In genomic region chr19:47210689-47211316, GRCh38 we compare ENCODE assay signal across 1 cellular context.
TF ChIP-seq lines count a peak whose summit lies in the region.

No MANE protein-coding gene starts in this region.

TF ChIP-seq in K562, 482 proteins besides CTCF, POLR2A, EP300 and RAD21 (continued from another document and continues in another):
- TF ChIP-seq, protein P1, sequence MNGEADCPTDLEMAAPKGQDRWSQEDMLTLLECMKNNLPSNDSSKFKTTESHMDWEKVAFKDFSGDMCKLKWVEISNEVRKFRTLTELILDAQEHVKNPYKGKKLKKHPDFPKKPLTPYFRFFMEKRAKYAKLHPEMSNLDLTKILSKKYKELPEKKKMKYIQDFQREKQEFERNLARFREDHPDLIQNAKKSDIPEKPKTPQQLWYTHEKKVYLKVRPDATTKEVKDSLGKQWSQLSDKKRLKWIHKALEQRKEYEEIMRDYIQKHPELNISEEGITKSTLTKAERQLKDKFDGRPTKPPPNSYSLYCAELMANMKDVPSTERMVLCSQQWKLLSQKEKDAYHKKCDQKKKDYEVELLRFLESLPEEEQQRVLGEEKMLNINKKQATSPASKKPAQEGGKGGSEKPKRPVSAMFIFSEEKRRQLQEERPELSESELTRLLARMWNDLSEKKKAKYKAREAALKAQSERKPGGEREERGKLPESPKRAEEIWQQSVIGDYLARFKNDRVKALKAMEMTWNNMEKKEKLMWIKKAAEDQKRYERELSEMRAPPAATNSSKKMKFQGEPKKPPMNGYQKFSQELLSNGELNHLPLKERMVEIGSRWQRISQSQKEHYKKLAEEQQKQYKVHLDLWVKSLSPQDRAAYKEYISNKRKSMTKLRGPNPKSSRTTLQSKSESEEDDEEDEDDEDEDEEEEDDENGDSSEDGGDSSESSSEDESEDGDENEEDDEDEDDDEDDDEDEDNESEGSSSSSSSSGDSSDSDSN (IDR thresholded peaks at IDR 0.05; ENCODE audit: borderline replicate concordance in 1 of 2, low read depth in 2 of 2, low read length in 2 of 2): no peak
- TF ChIP-seq ZNF318 (IDR thresholded peaks at IDR 0.05; ENCODE audit: borderline replicate concordance in 1 of 2, low read depth in 1 of 2) (no peak), XRCC3 (IDR thresholded peaks at IDR 0.05) (no peak), PRMT5 (CRISPR knock-in tag; IDR thresholded peaks at IDR 0.05) (no peak), NBN (IDR thresholded peaks at IDR 0.05; ENCODE audit: low read depth) (0 out of 2 replicates have a peak, but pooled peaks have one; percentile 35), CHD4 (IDR thresholded peaks at IDR 0.05; ENCODE audit: insufficient read depth, insufficient replicate concordance, low read depth, low read length, poor library complexity, severe bottlenecking) (no peak), NFE2L1 (tag; IDR thresholded peaks at IDR 0.05; ENCODE audit: borderline replicate concordance, low read depth) (no peak), MBD2 (IDR thresholded peaks at IDR 0.05; ENCODE audit: borderline replicate concordance, low read depth) (no peak), ZFP1 (CRISPR knock-in tag; IDR thresholded peaks at IDR 0.05) (0 out of 2 replicates have a peak, but pooled peaks have one; percentile 10), RB1 (IDR thresholded peaks at IDR 0.05; ENCODE audit: low read depth) (no peak), XRCC4 (IDR thresholded peaks at IDR 0.05; ENCODE audit: extremely low read depth, insufficient read depth, insufficient read length) (no peak), ELF1 (tag; IDR thresholded peaks at IDR 0.05) (peak; percentile 70; the same call in 1 of the 2 replicates), CEBPB (tag; IDR thresholded peaks at IDR 0.05) (no peak), C11orf30 (IDR thresholded peaks at IDR 0.05; ENCODE audit: low read depth) (no peak), CREBBP (IDR thresholded peaks at IDR 0.05; ENCODE audit: low read depth, low read length) (no peak), POLR2AphosphoS2 (IDR thresholded peaks at IDR 0.05; ENCODE audit: low read length) (no peak), NR2F6 (CRISPR knock-in tag; IDR thresholded peaks at IDR 0.05) (no peak), PHF8 (IDR thresholded peaks at IDR 0.05; ENCODE audit: borderline replicate concordance, low read length) (no peak), EP400 (IDR thresholded peaks at IDR 0.05) (peak; percentile 80), NRF1 (conservative IDR thresholded peaks at IDR 0.05 in 1 of 2, IDR thresholded peaks at IDR 0.05 in 1 of 2) (peak in 1 of 2 experiments; percentile 0; a peak in 1 of 4 replicates), MEF2D (tag; conservative IDR thresholded peaks at IDR 0.05; ENCODE audit: low read depth) (peak; percentile 44), ELF2 (CRISPR knock-in tag; IDR thresholded peaks at IDR 0.05) (no peak), ETV5 (CRISPR knock-in tag; IDR thresholded peaks at IDR 0.05; ENCODE audit: low read depth) (peak; percentile 69; the same call in 1 of the 2 replicates), KDM4B (IDR thresholded peaks at IDR 0.05; ENCODE audit: borderline replicate concordance in 2 of 2, low read depth in 1 of 2) (no peak), BRD4 (IDR thresholded peaks at IDR 0.05) (peak; percentile 80; the same call in 1 of the 2 replicates), TARDBP (IDR thresholded peaks at IDR 0.05) (peak; percentile 80), ZNF395 (CRISPR knock-in tag; IDR thresholded peaks at IDR 0.05) (peak; percentile 93)
- TF ChIP-seq, protein P2, sequence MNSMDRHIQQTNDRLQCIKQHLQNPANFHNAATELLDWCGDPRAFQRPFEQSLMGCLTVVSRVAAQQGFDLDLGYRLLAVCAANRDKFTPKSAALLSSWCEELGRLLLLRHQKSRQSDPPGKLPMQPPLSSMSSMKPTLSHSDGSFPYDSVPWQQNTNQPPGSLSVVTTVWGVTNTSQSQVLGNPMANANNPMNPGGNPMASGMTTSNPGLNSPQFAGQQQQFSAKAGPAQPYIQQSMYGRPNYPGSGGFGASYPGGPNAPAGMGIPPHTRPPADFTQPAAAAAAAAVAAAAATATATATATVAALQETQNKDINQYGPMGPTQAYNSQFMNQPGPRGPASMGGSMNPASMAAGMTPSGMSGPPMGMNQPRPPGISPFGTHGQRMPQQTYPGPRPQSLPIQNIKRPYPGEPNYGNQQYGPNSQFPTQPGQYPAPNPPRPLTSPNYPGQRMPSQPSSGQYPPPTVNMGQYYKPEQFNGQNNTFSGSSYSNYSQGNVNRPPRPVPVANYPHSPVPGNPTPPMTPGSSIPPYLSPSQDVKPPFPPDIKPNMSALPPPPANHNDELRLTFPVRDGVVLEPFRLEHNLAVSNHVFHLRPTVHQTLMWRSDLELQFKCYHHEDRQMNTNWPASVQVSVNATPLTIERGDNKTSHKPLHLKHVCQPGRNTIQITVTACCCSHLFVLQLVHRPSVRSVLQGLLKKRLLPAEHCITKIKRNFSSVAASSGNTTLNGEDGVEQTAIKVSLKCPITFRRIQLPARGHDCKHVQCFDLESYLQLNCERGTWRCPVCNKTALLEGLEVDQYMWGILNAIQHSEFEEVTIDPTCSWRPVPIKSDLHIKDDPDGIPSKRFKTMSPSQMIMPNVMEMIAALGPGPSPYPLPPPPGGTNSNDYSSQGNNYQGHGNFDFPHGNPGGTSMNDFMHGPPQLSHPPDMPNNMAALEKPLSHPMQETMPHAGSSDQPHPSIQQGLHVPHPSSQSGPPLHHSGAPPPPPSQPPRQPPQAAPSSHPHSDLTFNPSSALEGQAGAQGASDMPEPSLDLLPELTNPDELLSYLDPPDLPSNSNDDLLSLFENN (IDR thresholded peaks at IDR 0.05; ENCODE audit: low read depth in 2 of 2, low read length in 2 of 2): 0 out of 4 replicates have a peak, but pooled peaks of 1 of the 2 experiments have one; percentile 18
- TF ChIP-seq, protein P3, sequence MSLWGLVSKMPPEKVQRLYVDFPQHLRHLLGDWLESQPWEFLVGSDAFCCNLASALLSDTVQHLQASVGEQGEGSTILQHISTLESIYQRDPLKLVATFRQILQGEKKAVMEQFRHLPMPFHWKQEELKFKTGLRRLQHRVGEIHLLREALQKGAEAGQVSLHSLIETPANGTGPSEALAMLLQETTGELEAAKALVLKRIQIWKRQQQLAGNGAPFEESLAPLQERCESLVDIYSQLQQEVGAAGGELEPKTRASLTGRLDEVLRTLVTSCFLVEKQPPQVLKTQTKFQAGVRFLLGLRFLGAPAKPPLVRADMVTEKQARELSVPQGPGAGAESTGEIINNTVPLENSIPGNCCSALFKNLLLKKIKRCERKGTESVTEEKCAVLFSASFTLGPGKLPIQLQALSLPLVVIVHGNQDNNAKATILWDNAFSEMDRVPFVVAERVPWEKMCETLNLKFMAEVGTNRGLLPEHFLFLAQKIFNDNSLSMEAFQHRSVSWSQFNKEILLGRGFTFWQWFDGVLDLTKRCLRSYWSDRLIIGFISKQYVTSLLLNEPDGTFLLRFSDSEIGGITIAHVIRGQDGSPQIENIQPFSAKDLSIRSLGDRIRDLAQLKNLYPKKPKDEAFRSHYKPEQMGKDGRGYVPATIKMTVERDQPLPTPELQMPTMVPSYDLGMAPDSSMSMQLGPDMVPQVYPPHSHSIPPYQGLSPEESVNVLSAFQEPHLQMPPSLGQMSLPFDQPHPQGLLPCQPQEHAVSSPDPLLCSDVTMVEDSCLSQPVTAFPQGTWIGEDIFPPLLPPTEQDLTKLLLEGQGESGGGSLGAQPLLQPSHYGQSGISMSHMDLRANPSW (CRISPR knock-in tag; IDR thresholded peaks at IDR 0.05): no peak
- TF ChIP-seq, protein P4, sequence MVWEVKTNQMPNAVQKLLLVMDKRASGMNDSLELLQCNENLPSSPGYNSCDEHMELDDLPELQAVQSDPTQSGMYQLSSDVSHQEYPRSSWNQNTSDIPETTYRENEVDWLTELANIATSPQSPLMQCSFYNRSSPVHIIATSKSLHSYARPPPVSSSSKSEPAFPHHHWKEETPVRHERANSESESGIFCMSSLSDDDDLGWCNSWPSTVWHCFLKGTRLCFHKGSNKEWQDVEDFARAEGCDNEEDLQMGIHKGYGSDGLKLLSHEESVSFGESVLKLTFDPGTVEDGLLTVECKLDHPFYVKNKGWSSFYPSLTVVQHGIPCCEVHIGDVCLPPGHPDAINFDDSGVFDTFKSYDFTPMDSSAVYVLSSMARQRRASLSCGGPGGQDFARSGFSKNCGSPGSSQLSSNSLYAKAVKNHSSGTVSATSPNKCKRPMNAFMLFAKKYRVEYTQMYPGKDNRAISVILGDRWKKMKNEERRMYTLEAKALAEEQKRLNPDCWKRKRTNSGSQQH (CRISPR knock-in tag; IDR thresholded peaks at IDR 0.05): 0 out of 2 replicates have a peak, but pooled peaks have one; percentile 36
- TF ChIP-seq, protein P5, sequence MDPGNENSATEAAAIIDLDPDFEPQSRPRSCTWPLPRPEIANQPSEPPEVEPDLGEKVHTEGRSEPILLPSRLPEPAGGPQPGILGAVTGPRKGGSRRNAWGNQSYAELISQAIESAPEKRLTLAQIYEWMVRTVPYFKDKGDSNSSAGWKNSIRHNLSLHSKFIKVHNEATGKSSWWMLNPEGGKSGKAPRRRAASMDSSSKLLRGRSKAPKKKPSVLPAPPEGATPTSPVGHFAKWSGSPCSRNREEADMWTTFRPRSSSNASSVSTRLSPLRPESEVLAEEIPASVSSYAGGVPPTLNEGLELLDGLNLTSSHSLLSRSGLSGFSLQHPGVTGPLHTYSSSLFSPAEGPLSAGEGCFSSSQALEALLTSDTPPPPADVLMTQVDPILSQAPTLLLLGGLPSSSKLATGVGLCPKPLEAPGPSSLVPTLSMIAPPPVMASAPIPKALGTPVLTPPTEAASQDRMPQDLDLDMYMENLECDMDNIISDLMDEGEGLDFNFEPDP (CRISPR knock-in tag; IDR thresholded peaks at IDR 0.05): peak; percentile 69; the same call in 1 of the 2 replicates
- TF ChIP-seq, protein P6, sequence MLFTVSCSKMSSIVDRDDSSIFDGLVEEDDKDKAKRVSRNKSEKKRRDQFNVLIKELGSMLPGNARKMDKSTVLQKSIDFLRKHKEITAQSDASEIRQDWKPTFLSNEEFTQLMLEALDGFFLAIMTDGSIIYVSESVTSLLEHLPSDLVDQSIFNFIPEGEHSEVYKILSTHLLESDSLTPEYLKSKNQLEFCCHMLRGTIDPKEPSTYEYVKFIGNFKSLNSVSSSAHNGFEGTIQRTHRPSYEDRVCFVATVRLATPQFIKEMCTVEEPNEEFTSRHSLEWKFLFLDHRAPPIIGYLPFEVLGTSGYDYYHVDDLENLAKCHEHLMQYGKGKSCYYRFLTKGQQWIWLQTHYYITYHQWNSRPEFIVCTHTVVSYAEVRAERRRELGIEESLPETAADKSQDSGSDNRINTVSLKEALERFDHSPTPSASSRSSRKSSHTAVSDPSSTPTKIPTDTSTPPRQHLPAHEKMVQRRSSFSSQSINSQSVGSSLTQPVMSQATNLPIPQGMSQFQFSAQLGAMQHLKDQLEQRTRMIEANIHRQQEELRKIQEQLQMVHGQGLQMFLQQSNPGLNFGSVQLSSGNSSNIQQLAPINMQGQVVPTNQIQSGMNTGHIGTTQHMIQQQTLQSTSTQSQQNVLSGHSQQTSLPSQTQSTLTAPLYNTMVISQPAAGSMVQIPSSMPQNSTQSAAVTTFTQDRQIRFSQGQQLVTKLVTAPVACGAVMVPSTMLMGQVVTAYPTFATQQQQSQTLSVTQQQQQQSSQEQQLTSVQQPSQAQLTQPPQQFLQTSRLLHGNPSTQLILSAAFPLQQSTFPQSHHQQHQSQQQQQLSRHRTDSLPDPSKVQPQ (CRISPR knock-in tag; IDR thresholded peaks at IDR 0.05; ENCODE audit: borderline replicate concordance): peak; percentile 43; the same call in 1 of the 2 replicates
